ENCODE assay signal across 13 cellular contexts in the genomic region with DNA sequence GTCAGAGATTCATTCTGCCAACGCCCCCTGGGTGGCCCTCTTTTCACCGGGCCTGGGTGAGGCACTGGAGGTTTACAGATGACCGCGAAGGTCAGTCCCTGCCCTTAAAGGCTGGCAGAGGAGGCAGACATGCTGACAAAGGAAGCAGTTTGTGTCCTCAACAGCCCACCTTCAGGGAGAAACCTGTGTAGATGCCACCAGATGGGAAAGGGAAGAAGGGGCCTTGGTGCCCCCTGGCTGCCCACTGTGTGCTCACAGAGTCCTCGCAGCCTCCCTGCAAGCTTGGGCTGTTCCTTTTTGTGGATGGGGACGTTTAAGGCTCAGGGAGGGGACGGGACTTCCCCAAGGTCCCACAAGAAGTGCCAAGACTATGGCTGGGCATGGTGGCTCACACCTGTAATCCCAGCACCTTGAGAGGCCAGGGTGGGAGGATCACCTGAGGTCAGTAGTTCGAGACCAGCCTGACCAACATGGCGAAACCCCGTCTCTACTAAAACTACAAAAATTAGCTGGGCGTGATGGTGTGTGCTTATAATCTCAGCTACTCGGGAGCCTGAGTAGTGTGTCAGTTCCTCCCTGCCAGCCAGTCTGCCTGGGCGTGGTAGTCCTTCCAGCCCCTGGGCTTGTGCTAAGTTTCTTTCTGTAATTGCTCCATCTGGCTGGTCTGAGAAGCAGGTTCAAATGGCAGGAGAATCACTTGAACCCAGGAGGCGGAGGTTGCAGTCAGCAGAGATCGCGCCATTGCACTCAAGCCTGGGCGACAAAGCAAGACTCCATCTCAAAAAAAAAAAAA. TPM values are rescaled to one million over a fixed set of nuclear protein-coding genes. Genes with fewer than 3 reads are reported as not detected.
A peak's percentile ranks its signal among the peaks of the same experiment; 100 is the strongest.
DNase-seq lines count a peak whose midpoint lies in the region; ATAC-seq, FAIRE-seq and TF ChIP-seq lines count a peak whose summit lies in the region.
"Had no signal": no experiment of that assay in that cellular context is flagged by ENCODE, and none has a peak within 500 bp of the region (broad histone marks: within the 10 kb centered on the region; RNA-seq: fewer than 3 reads in every experiment).

No MANE protein-coding gene starts in this region.

- no peak for DNase-seq in A549 (ENCODE audit: low read depth in 1 of 2, low spot score in 1 of 2)
- no peak for DNase-seq in H9
- DNase-seq in activated naive CD8-positive, alpha-beta T cell treated with anti-CD3 and anti-CD28 coated beads for 36 hours, result no peak
- no peak for DNase-seq in left lung
- DNase-seq in upper lobe of left lung, result no peak
- DNase-seq in GM20000 (ENCODE audit: low spot score), result no peak
- DNase-seq in SJCRH30, result no peak
- DNase-seq: activated CD4-positive, alpha-beta T cell treated with anti-CD3 and anti-CD28 coated beads for 1 hour; NCI-H2029; stimulated activated CD4-positive, alpha-beta T cell treated with anti-CD3 and anti-CD28 coated beads, Interleukin-1b, Interleukin-23, amount 100 ng/mL, for 48 hours had no signal

- no peak overlapping the region for H3K23ac ChIP-seq in H9 (ENCODE audit: insufficient read length, low read depth, low read length)

- H4K91ac ChIP-seq in H9 (ENCODE audit: insufficient read length, low read depth, low read length), result no peak overlapping the region

- intact Hi-C loops in left lung (cut with DNase I), result no loop called here

- H3K36me3 ChIP-seq in left lung (peaks cover 0 to 42% of the 10 kb centered on the region in 2 donors), upper lobe of left lung (no peaks in the 10 kb centered on the region), SJCRH30 (peaks cover 8% of the 10 kb centered on the region; the same call in 1 of the 2 replicates)

- H4K20me1 ChIP-seq in H9 (ENCODE audit: control insufficient read depth, insufficient read depth, insufficient read length), result no peaks in the 10 kb centered on the region

- H3K4me1 Mint-ChIP-seq in H9, result peaks cover 33 to 46% of the 10 kb centered on the region in 2 experiments
- H3K4me1 Mint-ChIP-seq in activated naive CD8-positive, alpha-beta T cell treated with anti-CD3 and anti-CD28 coated beads for 36 hours, result peaks cover 30% of the 10 kb centered on the region

- no peaks in the 10 kb centered on the region for H3K79me1 ChIP-seq in H9 (ENCODE audit: insufficient read depth, low read depth, low read length, poor library complexity, severe bottlenecking)

- no peak overlapping the region for H2AK5ac ChIP-seq in H9 (ENCODE audit: insufficient read length, low read length)

- H3K14ac ChIP-seq in H9 (ENCODE audit: insufficient read depth, low read length), result no peak overlapping the region

- no peak overlapping the region for H2BK20ac ChIP-seq in H9 (ENCODE audit: low read depth, low read length, poor library complexity, severe bottlenecking)

- ATAC-seq in A549, result no peak
- ATAC-seq in left lung, result peak; percentile 14
- no peak for ATAC-seq in upper lobe of left lung (ENCODE audit: low FRiP score in 2 of 2)
- no peak for ATAC-seq in HG03097 (IDR thresholded peaks at IDR 0.05; ENCODE audit: low FRiP score, unreplicated experiment)

- H3K56ac ChIP-seq in H9 (ENCODE audit: insufficient read length, low read depth, low read length), result no peak overlapping the region

- H3K4me2 ChIP-seq in A549, result peak overlapping the region; percentile 23; the same call in 1 of the 3 replicates
- H3K4me2 ChIP-seq in H9 (ENCODE audit: insufficient read depth, insufficient read length, low read length), result no peak overlapping the region

- no peak overlapping the region for H3K4me3 Mint-ChIP-seq in H9
- H3K4me3 Mint-ChIP-seq in activated naive CD8-positive, alpha-beta T cell treated with anti-CD3 and anti-CD28 coated beads for 36 hours, result peak overlapping the region; percentile 76
- H3K4me3 Mint-ChIP-seq: activated naive CD4-positive, alpha-beta T cell treated with anti-CD3 and anti-CD28 coated beads, Interleukin-2, amount 50 U/mL, for 24 hours had no signal

- no peak overlapping the region for H2AFZ ChIP-seq in H9 (ENCODE audit: low read length)

- TF ChIP-seq POLR2A in A549 (IDR thresholded peaks at IDR 0.05; ENCODE audit: low read length), result no peak
- no peak for TF ChIP-seq POLR2A in upper lobe of left lung (IDR thresholded peaks at IDR 0.05)

- TF ChIP-seq RAD21 in A549 (conservative IDR thresholded peaks at IDR 0.05 in 1 of 2, IDR thresholded peaks at IDR 0.05 in 1 of 2), result no peak

- no peaks in the 10 kb centered on the region; a peak in 1 of 5 replicates for H3K9me3 Mint-ChIP-seq in H9
- no peaks in the 10 kb centered on the region for H3K9me3 Mint-ChIP-seq in activated naive CD8-positive, alpha-beta T cell treated with anti-CD3 and anti-CD28 coated beads for 36 hours
- H3K9me3 Mint-ChIP-seq: activated naive CD4-positive, alpha-beta T cell treated with anti-CD3 and anti-CD28 coated beads, Interleukin-2, amount 50 U/mL, for 24 hours had no signal

- H3K27ac Mint-ChIP-seq in H9, result peak overlapping the region in 1 of 3 experiments; percentile 77; a peak in 1 of 7 replicates
- no peak overlapping the region for H3K27ac Mint-ChIP-seq in activated naive CD8-positive, alpha-beta T cell treated with anti-CD3 and anti-CD28 coated beads for 36 hours
- H3K27ac Mint-ChIP-seq: activated naive CD4-positive, alpha-beta T cell treated with anti-CD3 and anti-CD28 coated beads, Interleukin-2, amount 50 U/mL, for 24 hours had no signal

- no peak overlapping the region for H2BK5ac ChIP-seq in H9 (ENCODE audit: insufficient read length, low read length)

- H2BK15ac ChIP-seq in H9 (ENCODE audit: low read depth, low read length), result no peak overlapping the region

- TF ChIP-seq EP300 in A549 (IDR thresholded peaks at IDR 0.05) (no peak), upper lobe of left lung (IDR thresholded peaks at IDR 0.05) (no peak)

- no peaks in the 10 kb centered on the region; a peak in 1 of 7 replicates for H3K36me3 Mint-ChIP-seq in H9 (ENCODE audit: insufficient read depth in 1 of 3, low read depth in 3 of 3)
- H3K36me3 Mint-ChIP-seq in activated naive CD8-positive, alpha-beta T cell treated with anti-CD3 and anti-CD28 coated beads for 36 hours, result peaks cover 5% of the 10 kb centered on the region
- H3K36me3 Mint-ChIP-seq: activated naive CD4-positive, alpha-beta T cell treated with anti-CD3 and anti-CD28 coated beads, Interleukin-2, amount 50 U/mL, for 24 hours had no signal

- H3K4me1 ChIP-seq in A549 (peaks cover 81% of the 10 kb centered on the region), H9 (ENCODE audit: insufficient read depth, low read length) (no peaks in the 10 kb centered on the region), left lung (peaks cover 44 to 91% of the 10 kb centered on the region in 2 donors), upper lobe of left lung (peaks cover 65 to 91% (median 80%) of the 10 kb centered on the region in 4 donors), SJCRH30 (peaks cover 31% of the 10 kb centered on the region)

- H3K27ac ChIP-seq in A549 (peak overlapping the region; percentile 36 to 71; a peak in 3 of 6 replicates), H9 (ENCODE audit: insufficient read length, low read depth, low read length) (no peak overlapping the region), left lung (no peak overlapping the region), upper lobe of left lung (peak overlapping the region in 1 of 4 donors; percentile 14), SJCRH30 (no peak overlapping the region)

- no peak overlapping the region for H3K4ac ChIP-seq in H9 (ENCODE audit: low read depth, low read length)

- H2BK120ac ChIP-seq in H9 (ENCODE audit: low read depth, low read length, poor library complexity, severe bottlenecking), result no peak overlapping the region

- WGBS in A549 (ENCODE audit: missing lambda C conversion rate), result 70% methylated on average over 17 of the region's 17 CpGs
- WGBS in H9 (ENCODE audit: extremely low coverage, insufficient read length, low lambda C conversion rate), result no CpG with 5 or more reads among the region's 17 CpGs
- WGBS in upper lobe of left lung, 2 donors, result 75 to 78% methylated on average over 14 to 17 of the region's 17 CpGs

- H3T11ph ChIP-seq in H9 (ENCODE audit: low read length), result no peak overlapping the region

- FAIRE-seq in A549 (lab: Jason Lieb, UNC), result no peak
- FAIRE-seq: islet of Langerhans had no signal

- POLR2A ChIA-PET in A549 (lab: Yijun Ruan, JAX), result no interaction called here

- TF ChIP-seq CTCF in A549 (IDR thresholded peaks at IDR 0.05) (no peak), H9 (conservative IDR thresholded peaks at IDR 0.05) (0 out of 3 replicates have a peak, but pooled peaks have one; percentile 21), left lung (IDR thresholded peaks at IDR 0.05) (no peak), upper lobe of left lung (IDR thresholded peaks at IDR 0.05) (no peak), GM20000 (IDR thresholded peaks at IDR 0.05; ENCODE audit: extremely low read depth, missing control alignments) (no peak)

- H3K4me3 ChIP-seq in A549 (no peak overlapping the region), left lung (no peak overlapping the region), upper lobe of left lung (no peak overlapping the region), SJCRH30 (no peak overlapping the region)

- H3K27me3 Mint-ChIP-seq in H9 (ENCODE audit: low read depth), result no peaks in the 10 kb centered on the region; the same call in 1 of the 2 replicates
- no peaks in the 10 kb centered on the region for H3K27me3 Mint-ChIP-seq in activated naive CD8-positive, alpha-beta T cell treated with anti-CD3 and anti-CD28 coated beads for 36 hours

- H3K27me3 ChIP-seq in H9 (ENCODE audit: insufficient read depth, low read length) (no peaks in the 10 kb centered on the region), left lung (no peaks in the 10 kb centered on the region), upper lobe of left lung (no peaks in the 10 kb centered on the region), SJCRH30 (no peaks in the 10 kb centered on the region)

- H3K23me2 ChIP-seq in H9 (ENCODE audit: insufficient read length, low read depth, low read length, poor library complexity, severe bottlenecking), result no peaks in the 10 kb centered on the region

- H4K5ac ChIP-seq in H9 (ENCODE audit: insufficient read length, low read depth, low read length), result no peak overlapping the region

- H4K8ac ChIP-seq in H9 (replicated peaks; ENCODE audit: insufficient read length, low read depth, low read length), result no peak overlapping the region

- no peaks in the 10 kb centered on the region for H3K79me2 ChIP-seq in H9 (ENCODE audit: insufficient read depth, low read length)

- CTCF ChIA-PET in A549 (lab: Yijun Ruan, JAX), result interaction anchor here (1.3 to 3.6 kb wide), 2 partner anchors 167 kb away, joined by 3 to 16 read pairs; no protein-coding TSS in a partner anchor

- no peak overlapping the region for H2BK12ac ChIP-seq in H9 (ENCODE audit: insufficient read length, low read depth, low read length)

- H3K9me3 ChIP-seq in A549 (no peaks in the 10 kb centered on the region), H9 (ENCODE audit: control insufficient read depth, low read depth, low read length) (no peaks in the 10 kb centered on the region), left lung (no peaks in the 10 kb centered on the region), upper lobe of left lung (no peaks in the 10 kb centered on the region), SJCRH30 (replicated peaks) (no peaks in the 10 kb centered on the region)

- H3K18ac ChIP-seq in H9 (ENCODE audit: insufficient read length, low read depth, low read length), result no peak overlapping the region

- H3K9ac ChIP-seq in H9 (ENCODE audit: extremely low read depth, insufficient read length, low read length), result no peak overlapping the region

RNA-seq across cellular contexts. Expression of a gene that starts 36.2 kb away (rescaled TPM):
- 33.7 and 38.7 TPM in 2 replicates for polyA plus RNA-seq in A549 (2011; rRNA removed)
- 52.0 and 59.5 TPM in 2 replicates for polyA plus RNA-seq in A549 (2012; cell fraction: cytosol; rRNA removed)
- polyA plus RNA-seq in A549 (2012; cell fraction: nucleus; rRNA removed), result 64.3 and 69.2 TPM in 2 replicates
- polyA plus RNA-seq in A549 (2017; fragmentation: RNase III; extraction: RNeasy Plus Mini Kit Qiagen cat#74134 plus additional on column Dnase treatment), result 26.1 to 38.6 TPM (median 29.8 TPM) in 3 replicates
- 49.7 and 58.1 TPM in 2 replicates for polyA minus RNA-seq in A549 (2011; rRNA and poly(A)+ RNA removed)
- total RNA-seq in H9 (2021), result 13.7 and 14.3 TPM in 2 replicates
- total RNA-seq in activated naive CD8-positive, alpha-beta T cell treated with anti-CD3 and anti-CD28 coated beads for 36 hours, result 10 to 100 TPM; 18.8 to 19.4 TPM
- total RNA-seq in left lung, result 100 to 1,000 TPM; 104 to 132 TPM
- total RNA-seq in upper lobe of left lung, result 100 to 1,000 TPM in 2 of 6 donors, 10 to 100 TPM in 4; 33.8 to 144 (median 59.7) TPM
- total RNA-seq in SJCRH30 (2014; rRNA removed; shearing (Covaris generic)), result 26.1 and 28.4 TPM in 2 replicates

Comparison
In these comparisons a context has a peak if more than half of its experiments do, and no peak if none do; other contexts are left out.
1. H3K27ac ChIP-seq: peak in A549 (2 of 2); none in H9 (single experiment), left lung (0 of 2) and SJCRH30 (single experiment).